Comparison of ENCODE assay signal across 8 cellular contexts in genomic region chr4:169757575-169758184, GRCh38. TPM values are rescaled to one million over a fixed set of nuclear protein-coding genes. Genes with fewer than 3 reads are reported as not detected.
DNase-seq lines count a peak whose midpoint lies in the region; ATAC-seq, FAIRE-seq and TF ChIP-seq lines count a peak whose summit lies in the region.

Gene HPF1, minus strand, starts transcription at chr4:169757944. Its CDS starts 67 bp downstream, at chr4:169757877.

- CTCF ChIA-PET in HepG2 (lab: Yijun Ruan, JAX; ENCODE audit: low intra/inter-chr PET ratio, low total read pairs), result no interaction called here

- DNase-seq in NCI-H748 treated with DMSO at 0.1 percent for 48 hours (lab: John Stamatoyannopoulos, UW) (peak; percentile 68), dermis blood vessel endothelial cell (peak; percentile 85), HepG2 (ENCODE audit: low spot score) (peak; percentile 83)
- peak; percentile 97 to 98 for DNase-seq in activated CD4-positive, alpha-beta T cell treated with anti-CD3 and anti-CD28 coated beads, Interleukin-2, amount 50 U/mL, for 48 hours
- DNase-seq in stimulated activated CD4-positive, alpha-beta T cell treated with anti-CD3 and anti-CD28 coated beads, Interleukin-4, amount 100 ng/mL, for 24 hours, result peak; percentile 95

- no peaks in the 10 kb centered on the region for H3K79me2 ChIP-seq in HepG2 (ENCODE audit: insufficient read depth, low read length)

- POLR2A ChIA-PET in HepG2 (lab: Yijun Ruan, JAX), result interaction anchor here (0.8 kb wide), 1 partner anchor 30 kb away, joined by 3 read pairs; no protein-coding TSS in a partner anchor

- H3K36me3 ChIP-seq in HepG2 (replicated peaks in 1 of 2; ENCODE audit: control insufficient read depth in 1 of 2, insufficient read depth in 2 of 2, low read length in 2 of 2), result no peaks in the 10 kb centered on the region

- peak; percentile 48 for FAIRE-seq in HepG2 (lab: Jason Lieb, UNC)

- intact Hi-C loops in HepG2 (cut with micrococcal nuclease; ENCODE audit: unreplicated experiment), result loop anchor here (5.0 kb wide), 1 partner anchor 270 kb away; the partner anchor contains the start of gene MFAP3L

- peak within 1 kb of the TSS; percentile 74 for H3K9ac ChIP-seq in HepG2 (ENCODE audit: insufficient read depth, low read depth, low read length)

- peak; percentile 91 for ATAC-seq in GM19372 (IDR thresholded peaks at IDR 0.05; ENCODE audit: low read depth, unreplicated experiment)
- ATAC-seq in HG03558 (IDR thresholded peaks at IDR 0.05; ENCODE audit: extremely low read depth, unreplicated experiment), result peak; percentile 90
- peak; percentile 98 for ATAC-seq in HepG2

- TF ChIP-seq CTCF in C4-2B (conservative IDR thresholded peaks at IDR 0.05) (no peak), HepG2 (CRISPR knock-in tag; IDR thresholded peaks at IDR 0.05) (no peak; the same call in 1 of the 2 replicates)

- WGBS in HepG2 (ENCODE audit: low lambda C conversion rate), result 0% methylated on average over 5 of the region's 46 CpGs

- TF ChIP-seq POLR2A in HepG2 (IDR thresholded peaks at IDR 0.05; ENCODE audit: insufficient read depth in 1 of 2, low read depth in 2 of 2, low read length in 2 of 2), result peak; percentile 37 to 60; a peak in 3 of 4 replicates

- no peak for TF ChIP-seq EP300 in HepG2 (IDR thresholded peaks at IDR 0.05; ENCODE audit: low read depth in 2 of 2, low read length in 2 of 2)
- no peak for TF ChIP-seq EP300 in HepG2 (CRISPR knock-in tag; IDR thresholded peaks at IDR 0.05; ENCODE audit: borderline replicate concordance)

- in situ Hi-C loops in HepG2 (cut with HindIII; ENCODE audit: extremely low pct_ligation_motif_present, low pct_unique_long_range_greater_than_20kb), result no loop called here

- H3K9me3 ChIP-seq in HepG2 (ENCODE audit: low read length), result no peaks in the 10 kb centered on the region

- peak within 1 kb of the TSS; percentile 76 to 91 (median 85) for H3K4me3 ChIP-seq in HepG2 (replicated peaks in 1 of 3; ENCODE audit: insufficient read depth in 1 of 3, low read depth in 2 of 3, low read length in 3 of 3)

- peak within 1 kb of the TSS; percentile 78 for H3K4me2 ChIP-seq in HepG2 (ENCODE audit: low read depth, low read length)

- peaks cover 14% of the 10 kb centered on the region for H3K4me1 ChIP-seq in HepG2 (ENCODE audit: insufficient read depth, low read length)

- H3K27me3 ChIP-seq in HepG2 (ENCODE audit: control insufficient read depth in 1 of 2, insufficient read depth in 2 of 2, low read length in 2 of 2), result no peaks in the 10 kb centered on the region; a peak in 1 of 5 replicates

- BruUV-seq in HepG2 (replicated peaks; lab: Mats Ljungman, UMichigan), result no TSS peak

- no peaks in the 10 kb centered on the region for H4K20me1 ChIP-seq in HepG2 (ENCODE audit: insufficient read depth, low read length)

- H2AFZ ChIP-seq in HepG2 (ENCODE audit: low read length), result peak within 1 kb of the TSS; percentile 76

- peak within 1 kb of the TSS; percentile 78 for H3K27ac ChIP-seq in C4-2B
- peak within 1 kb of the TSS; percentile 52 for H3K27ac ChIP-seq in HepG2 (ENCODE audit: extremely low read length, insufficient read depth, low read length)

- TF ChIP-seq RAD21 in HepG2 (CRISPR knock-in tag; IDR thresholded peaks at IDR 0.05), result peak; percentile 28

TF ChIP-seq in HepG2, 621 proteins besides CTCF, POLR2A, EP300 and RAD21 (continues in another document):
- TF ChIP-seq IKZF4 (CRISPR knock-in tag; IDR thresholded peaks at IDR 0.05; ENCODE audit: borderline replicate concordance, low read depth, not compliant biosample characterization), result no peak
- 0 out of 2 replicates have a peak, but pooled peaks have one; percentile 13 for TF ChIP-seq SP2 (CRISPR knock-in tag; IDR thresholded peaks at IDR 0.05)
- TF ChIP-seq, protein P1, sequence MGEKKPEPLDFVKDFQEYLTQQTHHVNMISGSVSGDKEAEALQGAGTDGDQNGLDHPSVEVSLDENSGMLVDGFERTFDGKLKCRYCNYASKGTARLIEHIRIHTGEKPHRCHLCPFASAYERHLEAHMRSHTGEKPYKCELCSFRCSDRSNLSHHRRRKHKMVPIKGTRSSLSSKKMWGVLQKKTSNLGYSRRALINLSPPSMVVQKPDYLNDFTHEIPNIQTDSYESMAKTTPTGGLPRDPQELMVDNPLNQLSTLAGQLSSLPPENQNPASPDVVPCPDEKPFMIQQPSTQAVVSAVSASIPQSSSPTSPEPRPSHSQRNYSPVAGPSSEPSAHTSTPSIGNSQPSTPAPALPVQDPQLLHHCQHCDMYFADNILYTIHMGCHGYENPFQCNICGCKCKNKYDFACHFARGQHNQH (CRISPR knock-in tag; IDR thresholded peaks at IDR 0.05), result peak; percentile 67
- no peak for TF ChIP-seq ZNF513 (CRISPR knock-in tag; conservative IDR thresholded peaks at IDR 0.05)
- no peak for TF ChIP-seq RCOR2 (CRISPR knock-in tag; IDR thresholded peaks at IDR 0.05)
- TF ChIP-seq CEBPZ (IDR thresholded peaks at IDR 0.05; ENCODE audit: low read length), result no peak
- TF ChIP-seq ZNF207 (IDR thresholded peaks at IDR 0.05; ENCODE audit: borderline replicate concordance), result no peak
- no peak; the same call in 1 of the 2 replicates for TF ChIP-seq ZNF441 (CRISPR knock-in tag; IDR thresholded peaks at IDR 0.05; ENCODE audit: borderline replicate concordance)
- TF ChIP-seq FLYWCH1 (CRISPR knock-in tag; IDR thresholded peaks at IDR 0.05), result no peak
- no peak for TF ChIP-seq FOXO1 (CRISPR knock-in tag; IDR thresholded peaks at IDR 0.05)

RNA-seq across cellular contexts. Expression of gene HPF1, which starts in this region (rescaled TPM):
- 23.0 and 38.3 TPM in 2 replicates for total RNA-seq in dermis blood vessel endothelial cell
- total RNA-seq in HepG2 (2016; rRNA removed; fragmentation: Illumina TruSeq; extraction: Trizol), result 14.8 and 23.0 TPM in 2 replicates
- total RNA-seq in HepG2 (2016; cell fraction: cytosol; rRNA removed; fragmentation: Illumina TruSeq; extraction: Trizol; ENCODE audit: low read depth), result 2.2 and 2.8 TPM in 2 replicates
- 16.3 and 27.5 TPM in 2 replicates for total RNA-seq in HepG2 (2016; cell fraction: insoluble cytoplasmic fraction; rRNA removed; fragmentation: Illumina TruSeq; extraction: Trizol)
- total RNA-seq in HepG2 (2016; cell fraction: membrane; rRNA removed; fragmentation: Illumina TruSeq; extraction: Trizol), result 5.5 and 5.7 TPM in 2 replicates
- 6.6 and 9.1 TPM in 2 replicates for total RNA-seq in HepG2 (2016; cell fraction: nucleus; rRNA removed; fragmentation: Illumina TruSeq; extraction: Trizol)
- polyA plus RNA-seq in HepG2 (2011; rRNA removed), result 4.2 and 5.1 TPM in 2 replicates
- polyA plus RNA-seq in HepG2 (2011; cell fraction: cytosol; rRNA removed), result 3.0 and 5.1 TPM in 2 replicates
- 1.4 and 1.5 TPM in 2 replicates for polyA plus RNA-seq in HepG2 (2011; cell fraction: nucleus; rRNA removed)
- polyA plus RNA-seq in HepG2 (2012), result 6.8 and 10.6 TPM in 2 replicates
- 2.3 and 2.7 TPM in 2 replicates for polyA plus RNA-seq in HepG2 (2016; cell fraction: cytosol; fragmentation: Illumina TruSeq; extraction: Trizol; ENCODE audit: low read depth)
- polyA plus RNA-seq in HepG2 (2016; cell fraction: insoluble cytoplasmic fraction; fragmentation: Illumina TruSeq; extraction: Trizol; ENCODE audit: low read depth), result 25.3 and 28.2 TPM in 2 replicates
- polyA plus RNA-seq in HepG2 (2016; cell fraction: membrane; fragmentation: Illumina TruSeq; extraction: Trizol; ENCODE audit: low read depth), result 3.3 and 3.4 TPM in 2 replicates
- polyA plus RNA-seq in HepG2 (2016; cell fraction: nucleus; fragmentation: Illumina TruSeq; extraction: Trizol; ENCODE audit: insufficient read depth, low read depth), result 7.9 and 17.4 TPM in 2 replicates
- 1.3 TPM in 1 of 2 replicates, not detected in the other for polyA minus RNA-seq in HepG2 (2011; rRNA and poly(A)+ RNA removed; ENCODE audit: low replicate concordance)
- 1.4 and 2.2 TPM in 2 replicates for polyA minus RNA-seq in HepG2 (2011; cell fraction: cytosol; rRNA and poly(A)+ RNA removed)
- 2.7 and 4.4 TPM in 2 replicates for polyA minus RNA-seq in HepG2 (2011; cell fraction: nucleus; rRNA and poly(A)+ RNA removed)

Comparison
In these comparisons a context has a peak if more than half of its experiments do, and no peak if none do; other contexts are left out.
1. Peak in every context shown above with its lines: DNase-seq, ATAC-seq, H3K4me3 ChIP-seq and H3K27ac ChIP-seq.